In genomic region chr1:162381941-162382750, GRCh38 we compare ENCODE assay signal across 1 cellular context.
TF ChIP-seq lines count a peak whose summit lies in the region.

No MANE protein-coding gene starts in this region.

TF ChIP-seq in HepG2, 621 proteins besides CTCF, POLR2A, EP300 and RAD21:
- 0 out of 2 replicates have a peak, but pooled peaks have one; percentile 10 for TF ChIP-seq ZNF687 (CRISPR knock-in tag; IDR thresholded peaks at IDR 0.05)
- TF ChIP-seq PBX2 (CRISPR knock-in tag; IDR thresholded peaks at IDR 0.05), result no peak
